Comparison of ENCODE assay signal across 8 cellular contexts in genomic region chr3:10344147-10344943, GRCh38. TPM values are rescaled to one million over a fixed set of nuclear protein-coding genes. Genes with fewer than 3 reads are reported as not detected.
DNase-seq lines count a peak whose midpoint lies in the region; ATAC-seq and TF ChIP-seq lines count a peak whose summit lies in the region.

No MANE protein-coding gene starts in this region.

- no peaks in the 10 kb centered on the region for H3K27me3 ChIP-seq in CD4-positive, alpha-beta memory T cell (ENCODE audit: insufficient read depth, low read length)
- no peaks in the 10 kb centered on the region for H3K27me3 ChIP-seq in ascending aorta

- ATAC-seq in T-helper 17 cell = peak; percentile 59

- POLR2A ChIA-PET in CD4-positive, alpha-beta memory T cell (lab: Charles Lee; ENCODE audit: partially characterized antibody) = no interaction called here

- no peaks in the 10 kb centered on the region for H3K36me3 ChIP-seq in CD4-positive, alpha-beta memory T cell (ENCODE audit: insufficient read depth, low read length)
- H3K36me3 ChIP-seq in ascending aorta = no peaks in the 10 kb centered on the region

- no peak overlapping the region for H3K4me3 Mint-ChIP-seq in CD4-positive, alpha-beta memory T cell
- H3K4me3 Mint-ChIP-seq in HFFc6 (no peak overlapping the region), T-helper 17 cell (no peak overlapping the region)

- H3K9me3 Mint-ChIP-seq in CD4-positive, alpha-beta memory T cell = no peaks in the 10 kb centered on the region
- H3K9me3 Mint-ChIP-seq in HFFc6 = no peaks in the 10 kb centered on the region

- H3K36me3 Mint-ChIP-seq in CD4-positive, alpha-beta memory T cell = no peaks in the 10 kb centered on the region
- H3K36me3 Mint-ChIP-seq in HFFc6 (ENCODE audit: low read depth) (no peaks in the 10 kb centered on the region), T-helper 17 cell (ENCODE audit: low read depth) (no peaks in the 10 kb centered on the region)

- intact Hi-C loops in CD4-positive, alpha-beta memory T cell (cut with micrococcal nuclease) = loop anchor here (5.0 to 10.0 kb wide), 2 partner anchors 260 to 438 kb away; no protein-coding TSS in a partner anchor
- intact Hi-C loops in ascending aorta (cut with DNase I) = loop anchor here (2.0 kb wide), 1 partner anchor 394 kb away; no protein-coding TSS in a partner anchor

- H3K4me1 ChIP-seq in CD4-positive, alpha-beta memory T cell (ENCODE audit: insufficient read depth, low read length) = no peaks in the 10 kb centered on the region
- no peaks in the 10 kb centered on the region for H3K4me1 ChIP-seq in ascending aorta

- H3K27me3 Mint-ChIP-seq in CD4-positive, alpha-beta memory T cell = peaks cover 0 to 3% of the 10 kb centered on the region in 2 donors
- H3K27me3 Mint-ChIP-seq in HFFc6 (ENCODE audit: insufficient read depth) (peaks cover 19% of the 10 kb centered on the region), T-helper 17 cell (peaks cover 11% of the 10 kb centered on the region)

- H3K27ac Mint-ChIP-seq in CD4-positive, alpha-beta memory T cell = no peak overlapping the region
- no peak overlapping the region for H3K27ac Mint-ChIP-seq in HFFc6
- no peak overlapping the region for H3K27ac Mint-ChIP-seq in T-helper 17 cell

- no peaks in the 10 kb centered on the region for H3K4me1 Mint-ChIP-seq in CD4-positive, alpha-beta memory T cell
- H3K4me1 Mint-ChIP-seq in HFFc6 (ENCODE audit: low read depth) (no peaks in the 10 kb centered on the region), T-helper 17 cell (peaks cover 6% of the 10 kb centered on the region)

- H3K27ac ChIP-seq in CD4-positive, alpha-beta memory T cell (ENCODE audit: low read depth, low read length) = no peak overlapping the region
- no peak overlapping the region for H3K27ac ChIP-seq in ascending aorta

- CTCF ChIA-PET in CD4-positive, alpha-beta memory T cell (lab: Charles Lee; ENCODE audit: partially characterized antibody) = interaction anchor here (0.7 to 4.8 kb wide), 17 partner anchors 10 to 399 kb away, joined by 3 to 61 read pairs (median 3); partner anchors contain the start of gene SEC13

- no peaks in the 10 kb centered on the region for H3K9me3 ChIP-seq in CD4-positive, alpha-beta memory T cell (ENCODE audit: control insufficient read depth in 1 of 2, low read length in 2 of 2)
- no peaks in the 10 kb centered on the region for H3K9me3 ChIP-seq in T-helper 17 cell (ENCODE audit: control insufficient read depth, low read length, poor library complexity, severe bottlenecking)
- no peaks in the 10 kb centered on the region for H3K9me3 ChIP-seq in ascending aorta

- peak in 4 of 5 donors; percentile 41 to 50 (median 46) for DNase-seq in CD4-positive, alpha-beta memory T cell
- peak; percentile 12 for DNase-seq in HFFc6
- peak in 2 of 3 donors; percentile 34 to 42 for DNase-seq in T-helper 17 cell
- DNase-seq in ascending aorta (ENCODE audit: low spot score in 2 of 2) = no peak
- peak; percentile 25 for DNase-seq in iPS DF 4.7 (ENCODE audit: extremely low read depth, low spot score)
- peak; percentile 48 to 56 for DNase-seq in stimulated activated CD4-positive, alpha-beta T cell treated with anti-CD3 and anti-CD28 coated beads, Interleukin-1b, Interleukin-23, amount 100 ng/mL, for 4 hours (ENCODE audit: low read depth in 2 of 2)
- no peak for DNase-seq in NCI-H146 (lab: John Stamatoyannopoulos, UW)
- no peak for DNase-seq in NCI-H526 treated with DMSO at 0.1 percent for 48 hours (lab: John Stamatoyannopoulos, UW)

- TF ChIP-seq CTCF in HFFc6 (IDR thresholded peaks at IDR 0.05) = peak; percentile 96
- peak; percentile 46 to 84 (median 83) for TF ChIP-seq CTCF in ascending aorta (IDR thresholded peaks at IDR 0.05)

- H3K4me3 ChIP-seq in CD4-positive, alpha-beta memory T cell (ENCODE audit: low read length in 2 of 2) = no peak overlapping the region
- H3K4me3 ChIP-seq in ascending aorta = no peak overlapping the region

RNA-seq across cellular contexts. Expression of gene SEC13, which starts 23.4 kb away (rescaled TPM):
- total RNA-seq in CD4-positive, alpha-beta memory T cell = 10 to 100 TPM; 64.1 to 67.9 TPM
- polyA plus RNA-seq in CD4-positive, alpha-beta memory T cell = 100 to 1,000 TPM; 131 to 155 TPM
- total RNA-seq in HFFc6 (2021; fragmentation: NEBNext Ultra II Directional; extraction: Animal tissue kit (Norgen Biotek cat#: 25700)) = 100 to 1,000 TPM; 240 to 278 (median 274) TPM
- total RNA-seq in T-helper 17 cell (10 to 100 TPM; 87.0 to 88.0 TPM), ascending aorta (63.0 TPM)

RNA-seq across cellular contexts. Expression of gene GHRL, which starts 51.6 kb away (rescaled TPM):
- 1 to 10 TPM in 1 of 2 experiments, not detected in 1; 1.1 TPM for total RNA-seq in CD4-positive, alpha-beta memory T cell
- polyA plus RNA-seq in CD4-positive, alpha-beta memory T cell = under 1 TPM in 1 of 2 donors, not detected in 1; 0.75 TPM
- total RNA-seq in HFFc6 (2021; fragmentation: NEBNext Ultra II Directional; extraction: Animal tissue kit (Norgen Biotek cat#: 25700)) = under 1 TPM in 2 of 6 experiments, not detected in 4; 0.21 to 0.41 TPM
- under 1 TPM; 0.73 to 0.85 TPM for total RNA-seq in T-helper 17 cell
- not detected for total RNA-seq in ascending aorta

Comparison
In these comparisons a context has a peak if more than half of its experiments do, and no peak if none do; other contexts are left out.
1. DNase-seq: peak in CD4-positive, alpha-beta memory T cell (4 of 5), HFFc6 (single experiment), T-helper 17 cell (2 of 3), iPS DF 4.7 (single experiment) and stimulated activated CD4-positive, alpha-beta T cell treated with anti-CD3 and anti-CD28 coated beads, Interleukin-1b, Interleukin-23, amount 100 ng/mL, for 4 hours (2 of 2); none in ascending aorta (0 of 2), NCI-H146 (single experiment) and NCI-H526 treated with DMSO at 0.1 percent for 48 hours (single experiment).